In the genomic region with DNA sequence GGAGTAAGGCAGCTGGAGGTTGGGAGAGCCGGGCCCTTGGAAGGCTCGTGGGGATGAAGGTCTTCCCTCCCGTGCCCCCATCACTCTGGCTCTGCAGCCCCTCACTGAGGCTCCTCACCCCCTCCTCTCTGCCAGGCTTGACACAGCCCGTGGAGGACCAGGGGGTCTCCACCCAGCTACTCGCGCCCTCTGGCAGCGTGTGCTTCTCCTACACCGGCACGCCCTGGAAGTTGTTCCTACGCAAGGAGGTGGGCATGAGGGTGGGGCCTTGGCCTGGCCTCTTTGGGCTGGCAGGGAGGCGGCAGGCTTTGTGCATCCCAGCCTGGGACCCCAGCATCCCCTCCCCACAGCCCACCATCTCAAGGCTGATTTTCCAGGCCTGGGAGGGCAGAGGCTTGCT, we compare ENCODE assay signal across 22 cellular contexts. TPM values are rescaled to one million over a fixed set of nuclear protein-coding genes. Genes with fewer than 3 reads are reported as not detected.
DNase-seq lines count a peak whose midpoint lies in the region; ATAC-seq, FAIRE-seq and TF ChIP-seq lines count a peak whose summit lies in the region.
"Had no signal": no experiment of that assay in that cellular context is flagged by ENCODE, and none has a peak within 500 bp of the region (broad histone marks: within the 10 kb centered on the region; RNA-seq: fewer than 3 reads in every experiment).

No MANE protein-coding gene starts in this region.

- peak overlapping the region; percentile 3 for H4K91ac ChIP-seq in mesenchymal stem cell (ENCODE audit: low read length)

- no peak overlapping the region for H3K4me2 ChIP-seq in K562 (ENCODE audit: insufficient read depth, low read length)
- H3K4me2 ChIP-seq in mesenchymal stem cell (ENCODE audit: low read length, poor library complexity, severe bottlenecking): no peak overlapping the region

- CTCF ChIA-PET in Calu3 (lab: Charles Lee): interaction anchor here (0.5 to 2.1 kb wide), 7 partner anchors 16 to 165 kb away, joined by 3 to 43 read pairs (median 5); a partner anchor contains a TSS
- CTCF ChIA-PET in K562 (lab: Yijun Ruan, JAX; ENCODE audit: low intra/inter-chr PET ratio): no interaction called here

- no peaks in the 10 kb centered on the region for H3K27me3 Mint-ChIP-seq in Calu3 (ENCODE audit: unreplicated experiment)
- H3K27me3 Mint-ChIP-seq in naive thymus-derived CD8-positive, alpha-beta T cell: no peaks in the 10 kb centered on the region
- H3K27me3 Mint-ChIP-seq: CD4-positive, alpha-beta memory T cell; IgD-negative memory B cell had no signal

- no peaks in the 10 kb centered on the region for H3K9me3 Mint-ChIP-seq in Calu3 (ENCODE audit: low read depth, unreplicated experiment)
- no peaks in the 10 kb centered on the region for H3K9me3 Mint-ChIP-seq in naive thymus-derived CD8-positive, alpha-beta T cell
- H3K9me3 Mint-ChIP-seq: CD4-positive, alpha-beta memory T cell; IgD-negative memory B cell had no signal

- no peak for TF ChIP-seq RAD21 in K562 (CRISPR knock-in tag; conservative IDR thresholded peaks at IDR 0.05 in 1 of 2, IDR thresholded peaks at IDR 0.05 in 1 of 2)

- no peak overlapping the region for H3K4ac ChIP-seq in mesenchymal stem cell (ENCODE audit: low read depth in 1 of 2, low read length in 2 of 2)

- H3K36me3 ChIP-seq in K562 (ENCODE audit: control insufficient read depth, insufficient read depth, low read length): no peaks in the 10 kb centered on the region
- H3K36me3 ChIP-seq in mesenchymal stem cell (ENCODE audit: control insufficient read depth in 1 of 2, insufficient read depth in 2 of 2, low read depth in 1 of 2, low read length in 2 of 2): peaks cover 0 to 6% of the 10 kb centered on the region in 2 experiments
- H3K36me3 ChIP-seq in small intestine (ENCODE audit: control insufficient read depth in 2 of 2, insufficient read depth in 2 of 2, low read length in 2 of 2): peaks cover 14 to 24% of the 10 kb centered on the region in 2 donors
- H3K36me3 ChIP-seq: BE2C, HAP-1 had no signal

- peak overlapping the region; percentile 59 for H3K4me3 Mint-ChIP-seq in Calu3 (ENCODE audit: low read depth, unreplicated experiment)
- H3K4me3 Mint-ChIP-seq in naive thymus-derived CD8-positive, alpha-beta T cell: no peak overlapping the region
- H3K4me3 Mint-ChIP-seq: CD4-positive, alpha-beta memory T cell; IgD-negative memory B cell had no signal

- no peak overlapping the region for H2BK15ac ChIP-seq in mesenchymal stem cell (ENCODE audit: low read depth, poor library complexity, severe bottlenecking)

- in situ Hi-C loops in K562 (cut with MboI): loop anchor here (5.0 kb wide), 1 partner anchor 130 kb away; no protein-coding TSS in a partner anchor

- H3K9me3 ChIP-seq in K562 (replicated peaks; ENCODE audit: control insufficient read depth, insufficient read depth, low read depth, low read length) (no peaks in the 10 kb centered on the region), mesenchymal stem cell (ENCODE audit: control insufficient read depth, low read length) (no peaks in the 10 kb centered on the region), small intestine (ENCODE audit: control insufficient read depth, low read depth) (no peaks in the 10 kb centered on the region)
- H3K9me3 ChIP-seq: BE2C, HAP-1 had no signal

- TF ChIP-seq EP300 in K562 (IDR thresholded peaks at IDR 0.05; ENCODE audit: low read length): no peak

- peaks cover 12 to 74% of the 10 kb centered on the region in 2 experiments; a peak in 4 of 5 replicates for H3K27me3 ChIP-seq in K562 (ENCODE audit: control insufficient read depth in 2 of 2, insufficient read depth in 2 of 2, low read length in 2 of 2)
- H3K27me3 ChIP-seq in mesenchymal stem cell (ENCODE audit: control insufficient read depth in 1 of 2, insufficient read depth in 1 of 2, low read length in 2 of 2): peaks cover 26 to 50% of the 10 kb centered on the region in 2 experiments
- H3K27me3 ChIP-seq in small intestine (ENCODE audit: control insufficient read depth in 2 of 2, insufficient read depth in 2 of 2, low read length in 2 of 2): no peaks in the 10 kb centered on the region
- H3K27me3 ChIP-seq: BE2C had no signal

- H4K8ac ChIP-seq in mesenchymal stem cell (ENCODE audit: low read length): no peak overlapping the region

- H3K4me1 Mint-ChIP-seq in Calu3 (ENCODE audit: low read depth, unreplicated experiment): peaks cover 32% of the 10 kb centered on the region
- peaks cover 0 to 3% (median 1%) of the 10 kb centered on the region in 4 donors for H3K4me1 Mint-ChIP-seq in naive thymus-derived CD8-positive, alpha-beta T cell
- H3K4me1 Mint-ChIP-seq: CD4-positive, alpha-beta memory T cell had no signal

- peak overlapping the region; percentile 97 for H3K27ac Mint-ChIP-seq in Calu3 (ENCODE audit: unreplicated experiment)
- H3K27ac Mint-ChIP-seq in naive thymus-derived CD8-positive, alpha-beta T cell: peak overlapping the region in 1 of 10 donors; percentile 9
- H3K27ac Mint-ChIP-seq: IgD-negative memory B cell had no signal

- BruUV-seq in Calu3 (replicated peaks; lab: Mats Ljungman, UMichigan) (TSS peak; percentile 88), K562 (replicated peaks; lab: Mats Ljungman, UMichigan) (no TSS peak)

- no peaks in the 10 kb centered on the region for H3K79me1 ChIP-seq in mesenchymal stem cell (replicated peaks; ENCODE audit: low read length, poor library complexity, severe bottlenecking)

- H3K4me3 ChIP-seq in K562: no peak overlapping the region
- H3K4me3 ChIP-seq in mesenchymal stem cell (ENCODE audit: insufficient read depth in 1 of 2, low read depth in 1 of 2, low read length in 2 of 2): no peak overlapping the region
- H3K4me3 ChIP-seq in small intestine (ENCODE audit: low read depth in 1 of 2, low read length in 2 of 2): peak overlapping the region in 1 of 2 donors; percentile 6
- H3K4me3 ChIP-seq: HAP-1 had no signal

- peaks cover 0 to 84% of the 10 kb centered on the region in 2 experiments; a peak in 3 of 5 replicates for H3K4me1 ChIP-seq in K562 (replicated peaks in 1 of 2; ENCODE audit: control insufficient read depth in 2 of 2, insufficient read depth in 2 of 2, low read length in 2 of 2)
- H3K4me1 ChIP-seq in mesenchymal stem cell (ENCODE audit: control insufficient read depth, insufficient read depth, low read depth, low read length): peaks cover 3% of the 10 kb centered on the region
- H3K4me1 ChIP-seq in small intestine (ENCODE audit: control insufficient read depth in 2 of 2, insufficient read depth in 1 of 2, low read depth in 1 of 2, low read length in 1 of 2): peaks cover 0 to 5% of the 10 kb centered on the region in 2 donors
- H3K4me1 ChIP-seq: BE2C, HAP-1 had no signal

- H2AFZ ChIP-seq in K562 (ENCODE audit: low read depth, low read length): no peak overlapping the region
- H2AFZ ChIP-seq in mesenchymal stem cell (ENCODE audit: low read depth, low read length): no peak overlapping the region

- TF ChIP-seq POLR2A in K562 (conservative IDR thresholded peaks at IDR 0.05): no peak

- no peaks in the 10 kb centered on the region for H3K79me2 ChIP-seq in K562 (ENCODE audit: control insufficient read depth, insufficient read depth, low read length)

- intact Hi-C loops in Calu3 (cut with micrococcal nuclease; ENCODE audit: unreplicated experiment) (no loop called here), K562 (cut with micrococcal nuclease) (loop anchor here (10.0 kb wide), 1 partner anchor 193 kb away; no protein-coding TSS in a partner anchor)

- no peak overlapping the region for H2AK5ac ChIP-seq in mesenchymal stem cell (ENCODE audit: low read length, severe bottlenecking)

- H2BK12ac ChIP-seq in mesenchymal stem cell (ENCODE audit: low read length in 2 of 2): no peak overlapping the region

- POLR2A ChIA-PET in K562 (lab: Yijun Ruan, JAX): interaction anchor here (0.7 to 0.9 kb wide), 2 partner anchors 16 to 19 kb away, joined by 4 to 5 read pairs; no protein-coding TSS in a partner anchor
- POLR2A ChIA-PET in naive thymus-derived CD8-positive, alpha-beta T cell (lab: Charles Lee): interaction anchor here (0.5 kb wide), 1 partner anchor 37 kb away, joined by 3 read pairs; no protein-coding TSS in a partner anchor

- H3K14ac ChIP-seq in mesenchymal stem cell (ENCODE audit: low read length in 2 of 2): no peak overlapping the region

- H3K9ac ChIP-seq in K562 (ENCODE audit: insufficient read depth in 1 of 2, low read depth in 2 of 2, low read length in 2 of 2): 0 out of 4 replicates have a peak overlapping the region, but pooled peaks of 1 of the 2 experiments have one; percentile 35
- H3K9ac ChIP-seq in mesenchymal stem cell (ENCODE audit: low read length): no peak overlapping the region

- peaks cover 41% of the 10 kb centered on the region for H3K36me3 Mint-ChIP-seq in Calu3 (ENCODE audit: insufficient read depth, unreplicated experiment)
- peaks cover 0 to 26% (median 0%) of the 10 kb centered on the region in 3 donors for H3K36me3 Mint-ChIP-seq in naive thymus-derived CD8-positive, alpha-beta T cell
- H3K36me3 Mint-ChIP-seq: CD4-positive, alpha-beta memory T cell; IgD-negative memory B cell had no signal

- no peak overlapping the region for H2BK5ac ChIP-seq in mesenchymal stem cell (ENCODE audit: low read depth, low read length, poor library complexity, severe bottlenecking)

- H2BK120ac ChIP-seq in mesenchymal stem cell (ENCODE audit: low read depth, low read length): no peak overlapping the region

- H3K9me1 ChIP-seq in K562 (ENCODE audit: control insufficient read depth, insufficient read depth, low read length): no peaks in the 10 kb centered on the region

- H3K27ac ChIP-seq in K562 (ENCODE audit: extremely low read depth, low read depth, low read length) (no peak overlapping the region), mesenchymal stem cell (ENCODE audit: low read length, poor library complexity, severe bottlenecking) (no peak overlapping the region), small intestine (ENCODE audit: low read depth in 1 of 2, low read length in 1 of 2) (peak overlapping the region; percentile 88 to 90)
- H3K27ac ChIP-seq: C4-2B had no signal

- H3K23ac ChIP-seq in mesenchymal stem cell (ENCODE audit: low read length in 2 of 2): no peak overlapping the region

- DNase-seq in Calu3 (no peak), K562 (ENCODE audit: extremely low read depth in 1 of 4, low spot score in 3 of 4) (no peak), mesenchymal stem cell (no peak), small intestine (no peak), HK-2 (ENCODE audit: unreplicated experiment) (no peak)
- DNase-seq in effector CD4-positive, alpha-beta T cell: no peak
- no peak for DNase-seq in naive thymus-derived CD8-positive, alpha-beta T cell
- DNase-seq: ACHN; BE2C; CD4-positive, alpha-beta memory T cell; DND-41; EL; KG1 had no signal

- no peak for ATAC-seq in K562
- ATAC-seq in naive thymus-derived CD8-positive, alpha-beta T cell: no peak

- WGBS in K562 (ENCODE audit: insufficient coverage, low coverage, missing lambda C conversion rate): 28% methylated on average over 11 of the region's 11 CpGs
- 100% methylated on average over 5 of the region's 11 CpGs for WGBS in mesenchymal stem cell
- WGBS in small intestine, 3 donors: 68 to 78% (median 71%) methylated on average over 11 of the region's 11 CpGs

- H4K20me1 ChIP-seq in K562 (replicated peaks; ENCODE audit: control insufficient read depth, insufficient read depth, low read length): peaks cover 15% of the 10 kb centered on the region

- H3K18ac ChIP-seq in mesenchymal stem cell (ENCODE audit: low read depth in 1 of 2, low read length in 2 of 2): no peak overlapping the region

- FAIRE-seq in K562 (lab: Jason Lieb, UNC) (no peak), small intestine (lab: Jason Lieb, UNC) (no peak)
- FAIRE-seq: A204.1, G401.6, GM12891, GM19239, H1, HTR-8/SVneo had no signal

- no peak for TF ChIP-seq CTCF in Calu3 (IDR thresholded peaks at IDR 0.05; ENCODE audit: unreplicated experiment)
- TF ChIP-seq CTCF in K562 (IDR thresholded peaks at IDR 0.05 in 2 of 3, conservative IDR thresholded peaks at IDR 0.05 in 1 of 3; ENCODE audit: insufficient read depth in 2 of 3, low read depth in 1 of 3, low read length in 3 of 3): no peak

RNA-seq across cellular contexts. Expression of a gene that starts 15.6 kb away (rescaled TPM):
- total RNA-seq in Calu3 (2022) (1.9 and 3.5 TPM in 2 replicates), K562 (2014; rRNA removed) (not detected in 2 replicates), K562 (2014; rRNA removed; fragmentation: Illumina TruSeq; extraction: Trizol) (not detected in 2 replicates), K562 (2015; rRNA removed; fragmentation: Illumina TruSeq; extraction: Trizol) (not detected in 2 replicates), K562 (2021) (not detected in 2 replicates)
- 0.16 TPM in 1 of 2 replicates, not detected in the other for total RNA-seq in K562 (2011; cell fraction: chromatin; rRNA removed; ENCODE audit: low replicate concordance)
- 0.13 TPM in 1 of 2 replicates, not detected in the other for total RNA-seq in K562 (2011; cell fraction: nucleolus; rRNA removed)
- total RNA-seq in K562 (2011; cell fraction: nucleoplasm; rRNA removed): not detected in 2 replicates
- polyA plus RNA-seq in K562 (2011; rRNA removed) (not detected in 2 replicates), K562 (2014; fragmentation: Illumina TruSeq; extraction: Trizol) (not detected in 2 replicates), K562 (2014; fragmentation: Nextera tagmentation; extraction: Ambion mirVana) (not detected), K562 (2014; rRNA removed) (0.08 TPM in 1 of 2 replicates, not detected in the other), small intestine (100 to 1,000 TPM in 1 of 3 donors, 10 to 100 TPM in 2; 11.1 to 114 (median 94.6) TPM)
- polyA plus RNA-seq in K562 (2011; cell fraction: cytosol; rRNA removed): 0.04 TPM in 1 of 2 replicates, not detected in the other
- polyA plus RNA-seq in K562 (2011; cell fraction: nucleus; rRNA removed): not detected in 2 replicates
- 0.14 and 0.17 TPM in 2 replicates for polyA plus RNA-seq in K562 (2012)
- not detected in 2 replicates for polyA minus RNA-seq in K562 (2011; rRNA and poly(A)+ RNA removed)
- polyA minus RNA-seq in K562 (2011; cell fraction: cytosol; rRNA and poly(A)+ RNA removed): not detected in 2 replicates
- not detected in 2 replicates for polyA minus RNA-seq in K562 (2011; cell fraction: nucleus; rRNA and poly(A)+ RNA removed)
- 0.08 TPM for polyA plus RNA-seq in mesenchymal stem cell (2013, experiment 1 of 2)
- polyA plus RNA-seq in mesenchymal stem cell (2013, experiment 2 of 2): 0.04 TPM
- 1 to 10 TPM in 1 of 2 experiments, under 1 TPM in 1; 0.82 to 1.3 TPM for total RNA-seq in naive thymus-derived CD8-positive, alpha-beta T cell
- under 1 TPM in 2 of 3 donors, not detected in 1; 0.06 to 0.13 TPM for polyA plus RNA-seq in naive thymus-derived CD8-positive, alpha-beta T cell
- total RNA-seq: CD4-positive, alpha-beta memory T cell; H1 had no signal
- polyA plus RNA-seq: CD4-positive, alpha-beta memory T cell; H1 had no signal

RNA-seq across cellular contexts. Expression of a gene that starts 30.1 kb away (rescaled TPM):
- total RNA-seq in Calu3 (2022): 58.4 and 78.6 TPM in 2 replicates
- total RNA-seq in K562 (2011; cell fraction: chromatin; rRNA removed; ENCODE audit: low replicate concordance): 8.9 and 39.4 TPM in 2 replicates
- 22.5 and 24.7 TPM in 2 replicates for total RNA-seq in K562 (2011; cell fraction: nucleolus; rRNA removed)
- 11.1 and 14.7 TPM in 2 replicates for total RNA-seq in K562 (2011; cell fraction: nucleoplasm; rRNA removed)
- 0.05 and 0.24 TPM in 2 replicates for total RNA-seq in K562 (2014; rRNA removed)
- 1.2 TPM in 1 of 2 replicates, not detected in the other for total RNA-seq in K562 (2014; rRNA removed; fragmentation: Illumina TruSeq; extraction: Trizol)
- total RNA-seq in K562 (2015; rRNA removed; fragmentation: Illumina TruSeq; extraction: Trizol): 0.83 TPM in 2 replicates
- total RNA-seq in K562 (2021): 1.5 and 3.1 TPM in 2 replicates
- 0.82 and 1.2 TPM in 2 replicates for polyA plus RNA-seq in K562 (2011; rRNA removed)
- 0.39 and 0.49 TPM in 2 replicates for polyA plus RNA-seq in K562 (2011; cell fraction: cytosol; rRNA removed)
- 15.0 and 17.9 TPM in 2 replicates for polyA plus RNA-seq in K562 (2011; cell fraction: nucleus; rRNA removed)
- polyA plus RNA-seq in K562 (2012): 1.2 and 10.8 TPM in 2 replicates
- 0.12 and 0.76 TPM in 2 replicates for polyA plus RNA-seq in K562 (2014; fragmentation: Illumina TruSeq; extraction: Trizol)
- not detected for polyA plus RNA-seq in K562 (2014; fragmentation: Nextera tagmentation; extraction: Ambion mirVana)
- 0.98 and 1.5 TPM in 2 replicates for polyA plus RNA-seq in K562 (2014; rRNA removed)
- polyA minus RNA-seq in K562 (2011; rRNA and poly(A)+ RNA removed): 0.70 and 1.0 TPM in 2 replicates
- not detected in 2 replicates for polyA minus RNA-seq in K562 (2011; cell fraction: cytosol; rRNA and poly(A)+ RNA removed)
- polyA minus RNA-seq in K562 (2011; cell fraction: nucleus; rRNA and poly(A)+ RNA removed): 7.7 and 8.5 TPM in 2 replicates
- polyA plus RNA-seq in mesenchymal stem cell (2013, experiment 1 of 2): 2.6 TPM
- polyA plus RNA-seq in mesenchymal stem cell (2013, experiment 2 of 2): 2.7 TPM
- 1,000 to 10,000 TPM in 2 of 3 donors, 100 to 1,000 TPM in 1; 279 to 3,618 (median 2,326) TPM for polyA plus RNA-seq in small intestine
- 100 to 1,000 TPM; 412 to 418 TPM for total RNA-seq in naive thymus-derived CD8-positive, alpha-beta T cell
- polyA plus RNA-seq in naive thymus-derived CD8-positive, alpha-beta T cell: 1 to 10 TPM; 1.9 to 3.2 (median 2.5) TPM

RNA-seq across cellular contexts. Expression of a gene that starts 49.3 kb away (rescaled TPM):
- 71.3 and 87.3 TPM in 2 replicates for total RNA-seq in Calu3 (2022)
- total RNA-seq in K562 (2011; cell fraction: chromatin; rRNA removed; ENCODE audit: low replicate concordance): 97.0 and 197 TPM in 2 replicates
- 104 and 108 TPM in 2 replicates for total RNA-seq in K562 (2011; cell fraction: nucleolus; rRNA removed)
- total RNA-seq in K562 (2011; cell fraction: nucleoplasm; rRNA removed): 77.7 and 81.3 TPM in 2 replicates
- total RNA-seq in K562 (2014; rRNA removed): 25.2 and 26.8 TPM in 2 replicates
- total RNA-seq in K562 (2014; rRNA removed; fragmentation: Illumina TruSeq; extraction: Trizol): 12.3 and 14.5 TPM in 2 replicates
- total RNA-seq in K562 (2015; rRNA removed; fragmentation: Illumina TruSeq; extraction: Trizol): 15.2 and 15.9 TPM in 2 replicates
- total RNA-seq in K562 (2021): 34.8 and 35.7 TPM in 2 replicates
- polyA plus RNA-seq in K562 (2011; rRNA removed): 16.4 and 20.4 TPM in 2 replicates
- 10.3 and 14.7 TPM in 2 replicates for polyA plus RNA-seq in K562 (2011; cell fraction: cytosol; rRNA removed)
- polyA plus RNA-seq in K562 (2011; cell fraction: nucleus; rRNA removed): 132 and 169 TPM in 2 replicates
- 19.7 and 37.0 TPM in 2 replicates for polyA plus RNA-seq in K562 (2012)
- 23.1 and 27.9 TPM in 2 replicates for polyA plus RNA-seq in K562 (2014; fragmentation: Illumina TruSeq; extraction: Trizol)
- polyA plus RNA-seq in K562 (2014; fragmentation: Nextera tagmentation; extraction: Ambion mirVana): 1 to 10 TPM; 4.1 to 5.8 TPM
- 23.1 and 27.1 TPM in 2 replicates for polyA plus RNA-seq in K562 (2014; rRNA removed)
- polyA minus RNA-seq in K562 (2011; rRNA and poly(A)+ RNA removed): 20.8 and 22.5 TPM in 2 replicates
- 11.2 and 20.5 TPM in 2 replicates for polyA minus RNA-seq in K562 (2011; cell fraction: cytosol; rRNA and poly(A)+ RNA removed)
- 31.6 and 42.1 TPM in 2 replicates for polyA minus RNA-seq in K562 (2011; cell fraction: nucleus; rRNA and poly(A)+ RNA removed)
- 9.8 TPM for polyA plus RNA-seq in mesenchymal stem cell (2013, experiment 1 of 2)
- polyA plus RNA-seq in mesenchymal stem cell (2013, experiment 2 of 2): 9.5 TPM
- 10 to 100 TPM; 14.6 to 20.2 (median 15.7) TPM for polyA plus RNA-seq in small intestine
- 10 to 100 TPM; 76.0 to 79.0 TPM for total RNA-seq in naive thymus-derived CD8-positive, alpha-beta T cell
- polyA plus RNA-seq in naive thymus-derived CD8-positive, alpha-beta T cell: 10 to 100 TPM; 12.3 to 23.4 (median 19.3) TPM

RNA-seq across cellular contexts. Expression of a gene that starts 49.5 kb away (rescaled TPM):
- total RNA-seq in Calu3 (2022) (96.4 and 98.4 TPM in 2 replicates), K562 (2014; rRNA removed) (57.9 and 59.7 TPM in 2 replicates), K562 (2014; rRNA removed; fragmentation: Illumina TruSeq; extraction: Trizol) (45.3 and 51.8 TPM in 2 replicates), K562 (2015; rRNA removed; fragmentation: Illumina TruSeq; extraction: Trizol) (62.4 and 64.7 TPM in 2 replicates), K562 (2021) (60.6 and 71.7 TPM in 2 replicates)
- total RNA-seq in K562 (2011; cell fraction: chromatin; rRNA removed; ENCODE audit: low replicate concordance): 143 and 213 TPM in 2 replicates
- total RNA-seq in K562 (2011; cell fraction: nucleolus; rRNA removed): 100 and 111 TPM in 2 replicates
- total RNA-seq in K562 (2011; cell fraction: nucleoplasm; rRNA removed): 123 and 149 TPM in 2 replicates
- polyA plus RNA-seq in K562 (2011; rRNA removed) (69.3 and 70.7 TPM in 2 replicates), K562 (2014; fragmentation: Illumina TruSeq; extraction: Trizol) (90.8 and 91.7 TPM in 2 replicates), K562 (2014; fragmentation: Nextera tagmentation; extraction: Ambion mirVana) (100 to 1,000 TPM; 103 to 154 TPM), K562 (2014; rRNA removed) (67.8 and 86.4 TPM in 2 replicates), small intestine (10 to 100 TPM; 52.6 to 92.7 (median 83.2) TPM)
- polyA plus RNA-seq in K562 (2011; cell fraction: cytosol; rRNA removed): 58.9 and 85.2 TPM in 2 replicates
- polyA plus RNA-seq in K562 (2011; cell fraction: nucleus; rRNA removed): 164 and 209 TPM in 2 replicates
- polyA plus RNA-seq in K562 (2012): 49.6 and 51.6 TPM in 2 replicates
- 49.7 and 52.3 TPM in 2 replicates for polyA minus RNA-seq in K562 (2011; rRNA and poly(A)+ RNA removed)
- 25.6 and 27.8 TPM in 2 replicates for polyA minus RNA-seq in K562 (2011; cell fraction: cytosol; rRNA and poly(A)+ RNA removed)
- 44.7 and 59.0 TPM in 2 replicates for polyA minus RNA-seq in K562 (2011; cell fraction: nucleus; rRNA and poly(A)+ RNA removed)
- polyA plus RNA-seq in mesenchymal stem cell (2013, experiment 1 of 2): 68.5 TPM
- 71.8 TPM for polyA plus RNA-seq in mesenchymal stem cell (2013, experiment 2 of 2)
- total RNA-seq in naive thymus-derived CD8-positive, alpha-beta T cell: 100 to 1,000 TPM in 1 of 2 experiments, 10 to 100 TPM in 1; 99.2 to 121 TPM
- polyA plus RNA-seq in naive thymus-derived CD8-positive, alpha-beta T cell: 10 to 100 TPM; 57.8 to 72.0 (median 69.6) TPM

Comparison
In these comparisons a context has a peak if more than half of its experiments do, and no peak if none do; other contexts are left out.
1. H3K27ac ChIP-seq: peak in small intestine (2 of 2); none in K562 (single experiment) and mesenchymal stem cell (single experiment).